1 cellular context compared by ENCODE assay signal in genomic region chr10:85238676-85239075, GRCh38.
TF ChIP-seq lines count a peak whose summit lies in the region.

No MANE protein-coding gene starts in this region.

TF ChIP-seq in GM23338, 12 proteins besides CTCF, POLR2A, EP300 and RAD21 (continued from another document):
- TF ChIP-seq ZNF462 (CRISPR knock-in tag; IDR thresholded peaks at IDR 0.05) (no peak), STAT1 (IDR thresholded peaks at IDR 0.05; ENCODE audit: unreplicated experiment) (no peak), EZH2phosphoT487 (IDR thresholded peaks at IDR 0.05; ENCODE audit: unreplicated experiment) (no peak), ZNF114 (CRISPR knock-in tag; IDR thresholded peaks at IDR 0.05) (no peak), POLR2AphosphoS5 (IDR thresholded peaks at IDR 0.05; ENCODE audit: low read depth) (no peak), ETS1 (IDR thresholded peaks at IDR 0.05) (no peak), REST (IDR thresholded peaks at IDR 0.05; ENCODE audit: unreplicated experiment) (no peak), JUNB (IDR thresholded peaks at IDR 0.05; ENCODE audit: unreplicated experiment) (no peak)
TF ChIP-seq in GM23338: peak in this region for 0.
